8 cellular contexts compared by ENCODE assay signal in the genomic region with DNA sequence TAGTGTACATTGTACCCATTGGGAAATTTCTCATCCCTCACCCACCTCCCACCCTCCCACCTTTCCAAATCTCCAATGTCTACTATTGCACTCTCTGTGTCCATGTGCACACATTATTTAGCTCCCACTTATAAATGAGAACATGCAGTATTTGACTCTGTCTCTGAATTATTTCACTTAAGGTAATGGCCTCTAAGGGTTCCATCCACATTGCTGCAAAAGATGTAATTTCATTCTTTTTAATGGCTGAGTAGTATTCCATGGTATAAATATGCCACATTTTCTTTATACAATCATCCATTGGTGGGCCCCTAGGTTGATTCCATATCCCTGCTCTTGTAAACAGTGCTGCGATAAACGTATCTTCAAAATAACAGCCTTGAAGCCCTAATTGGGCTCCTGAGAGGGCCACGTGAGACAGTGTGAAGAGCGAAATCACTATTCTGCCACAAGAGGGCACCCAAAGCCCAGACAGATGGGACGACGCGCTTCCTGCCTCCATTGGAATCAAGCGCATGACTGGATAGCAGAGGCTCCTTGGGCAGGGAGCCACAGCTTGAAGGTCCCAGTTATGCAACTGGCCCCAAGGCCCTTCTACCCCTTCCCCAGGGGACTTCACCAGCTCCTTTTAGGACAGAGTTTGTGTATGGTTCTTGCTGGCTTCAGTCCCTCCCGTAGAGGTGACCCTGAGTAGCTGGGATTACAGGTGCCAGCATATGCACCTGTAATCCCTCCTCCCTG. TPM values are rescaled to one million over a fixed set of nuclear protein-coding genes. Genes with fewer than 3 reads are reported as not detected.
DNase-seq lines count a peak whose midpoint lies in the region; ATAC-seq and TF ChIP-seq lines count a peak whose summit lies in the region.

No MANE protein-coding gene starts in this region.

- no peak overlapping the region for H3K4me3 ChIP-seq in right lobe of liver

- no peaks in the 10 kb centered on the region for H3K4me1 ChIP-seq in right lobe of liver

- intact Hi-C loops in right lobe of liver (cut with DNase I): loop anchor here in 1 of 2 donors (5.0 to 10.0 kb wide), 2 partner anchors 39 to 121 kb away; no protein-coding TSS in a partner anchor

- H3K27ac ChIP-seq in right lobe of liver: no peak overlapping the region

- peak; percentile 85 for DNase-seq in GM10248 (ENCODE audit: extremely low spot score)
- DNase-seq in HT-29 (ENCODE audit: low spot score): peak; percentile 97
- peak; percentile 84 for DNase-seq in NCI-H82 treated with DMSO at 0.1 percent for 48 hours (lab: John Stamatoyannopoulos, UW; ENCODE audit: unreplicated experiment)
- DNase-seq in activated CD4-positive, alpha-beta T cell treated with anti-CD3 and anti-CD28 coated beads, Interleukin-2, amount 50 U/mL, for 1 hour: peak; percentile 66
- peak; percentile 78 to 90 for DNase-seq in dermis microvascular lymphatic vessel endothelial cell (ENCODE audit: low read depth in 2 of 2)
- peak; percentile 76 to 83 (median 82) for DNase-seq in right lobe of liver
- DNase-seq in stimulated activated CD8-positive, alpha-beta memory T cell treated with anti-CD3 and anti-CD28 coated beads, Interleukin-12 subunit alpha, Interleukin-12 subunit beta, amount 100 ng/mL, for 1 hour (ENCODE audit: low read depth): peak; percentile 60

- peak; percentile 99 to 100 (median 100) for ATAC-seq in right lobe of liver
- ATAC-seq in HG02623 (IDR thresholded peaks at IDR 0.05; ENCODE audit: unreplicated experiment): no peak

- no peaks in the 10 kb centered on the region for H3K36me3 ChIP-seq in right lobe of liver

- H3K27me3 ChIP-seq in right lobe of liver: no peaks in the 10 kb centered on the region

- 0% methylated on average over 8 of the region's 9 CpGs for WGBS in right lobe of liver (ENCODE audit: insufficient coverage, low coverage, low lambda C conversion rate, missing lambda C conversion rate)

- H3K9me3 ChIP-seq in right lobe of liver: no peaks in the 10 kb centered on the region

- CTCF ChIA-PET in GM10248 (lab: Yijun Ruan, JAX): interaction anchor here (0.6 to 7.4 kb wide), 31 partner anchors 11 to 595 kb away, joined by 3 to 112 read pairs (median 4); a partner anchor contains a TSS

- TF ChIP-seq POLR2A in right lobe of liver (IDR thresholded peaks at IDR 0.05): no peak

- TF ChIP-seq CTCF in GM10248 (IDR thresholded peaks at IDR 0.05; ENCODE audit: control extremely low read depth, extremely low read depth, low read depth, missing control alignments) (peak; percentile 83), right lobe of liver (IDR thresholded peaks at IDR 0.05) (peak; percentile 90 to 93 (median 92))

- POLR2A ChIA-PET in GM10248 (lab: Yijun Ruan, JAX): interaction anchor here (0.7 to 1.2 kb wide), 4 partner anchors 36 to 48 kb away, joined by 3 to 6 read pairs (median 4); a partner anchor contains a TSS

RNA-seq across cellular contexts. Expression of a gene that starts 21.3 kb away (rescaled TPM):
- total RNA-seq in HT-29 (2014; rRNA removed; shearing (Covaris generic)): 0.23 TPM in 1 of 2 replicates, not detected in the other
- total RNA-seq in dermis microvascular lymphatic vessel endothelial cell: not detected in 2 replicates
- total RNA-seq in right lobe of liver: 1 to 10 TPM in 1 of 6 experiments, under 1 TPM in 4, not detected in 1; 0.33 to 1.2 (median 0.68) TPM

RNA-seq across cellular contexts. Expression of a gene that starts 28.4 kb away (rescaled TPM):
- 9.6 and 11.0 TPM in 2 replicates for total RNA-seq in HT-29 (2014; rRNA removed; shearing (Covaris generic))
- total RNA-seq in dermis microvascular lymphatic vessel endothelial cell (13.5 and 30.0 TPM in 2 replicates), right lobe of liver (10 to 100 TPM; 13.8 to 29.3 (median 21.4) TPM)

RNA-seq across cellular contexts. Expression of a gene that starts 39.5 kb away (rescaled TPM):
- total RNA-seq in HT-29 (2014; rRNA removed; shearing (Covaris generic)): 176 and 234 TPM in 2 replicates
- total RNA-seq in dermis microvascular lymphatic vessel endothelial cell (30.7 and 47.9 TPM in 2 replicates), right lobe of liver (100 to 1,000 TPM in 3 of 6 experiments, 10 to 100 TPM in 3; 83.8 to 235 (median 103) TPM)

RNA-seq across cellular contexts. Expression of a gene that starts 47.0 kb away (rescaled TPM):
- 11.5 and 23.0 TPM in 2 replicates for total RNA-seq in HT-29 (2014; rRNA removed; shearing (Covaris generic))
- total RNA-seq in dermis microvascular lymphatic vessel endothelial cell (1.5 and 3.3 TPM in 2 replicates), right lobe of liver (1 to 10 TPM; 3.5 to 6.5 (median 6.0) TPM)

RNA-seq across cellular contexts. Expression of a gene that starts 48.1 kb away (rescaled TPM):
- 161 and 221 TPM in 2 replicates for total RNA-seq in HT-29 (2014; rRNA removed; shearing (Covaris generic))
- total RNA-seq in dermis microvascular lymphatic vessel endothelial cell (under 0.01 TPM in 2 replicates), right lobe of liver (1 to 10 TPM; 2.1 to 9.5 (median 6.0) TPM)
